1 cellular context compared by ENCODE assay signal in genomic region chr2:157880927-157881326, GRCh38.
A peak's percentile ranks its signal among the peaks of the same experiment; 100 is the strongest.
TF ChIP-seq lines count a peak whose summit lies in the region.

No MANE protein-coding gene starts in this region.

TF ChIP-seq in HepG2, 621 proteins besides CTCF, POLR2A, EP300 and RAD21:
- peak; percentile 63; the same call in 1 of the 2 replicates for TF ChIP-seq ZNF629 (CRISPR knock-in tag; conservative IDR thresholded peaks at IDR 0.05)
- TF ChIP-seq ZKSCAN8 (CRISPR knock-in tag; IDR thresholded peaks at IDR 0.05; ENCODE audit: borderline replicate concordance): no peak
- TF ChIP-seq FOSL2 (CRISPR knock-in tag; IDR thresholded peaks at IDR 0.05): peak; percentile 38; the same call in 1 of the 2 replicates
